Comparison of ENCODE assay signal across 18 cellular contexts in the genomic region with DNA sequence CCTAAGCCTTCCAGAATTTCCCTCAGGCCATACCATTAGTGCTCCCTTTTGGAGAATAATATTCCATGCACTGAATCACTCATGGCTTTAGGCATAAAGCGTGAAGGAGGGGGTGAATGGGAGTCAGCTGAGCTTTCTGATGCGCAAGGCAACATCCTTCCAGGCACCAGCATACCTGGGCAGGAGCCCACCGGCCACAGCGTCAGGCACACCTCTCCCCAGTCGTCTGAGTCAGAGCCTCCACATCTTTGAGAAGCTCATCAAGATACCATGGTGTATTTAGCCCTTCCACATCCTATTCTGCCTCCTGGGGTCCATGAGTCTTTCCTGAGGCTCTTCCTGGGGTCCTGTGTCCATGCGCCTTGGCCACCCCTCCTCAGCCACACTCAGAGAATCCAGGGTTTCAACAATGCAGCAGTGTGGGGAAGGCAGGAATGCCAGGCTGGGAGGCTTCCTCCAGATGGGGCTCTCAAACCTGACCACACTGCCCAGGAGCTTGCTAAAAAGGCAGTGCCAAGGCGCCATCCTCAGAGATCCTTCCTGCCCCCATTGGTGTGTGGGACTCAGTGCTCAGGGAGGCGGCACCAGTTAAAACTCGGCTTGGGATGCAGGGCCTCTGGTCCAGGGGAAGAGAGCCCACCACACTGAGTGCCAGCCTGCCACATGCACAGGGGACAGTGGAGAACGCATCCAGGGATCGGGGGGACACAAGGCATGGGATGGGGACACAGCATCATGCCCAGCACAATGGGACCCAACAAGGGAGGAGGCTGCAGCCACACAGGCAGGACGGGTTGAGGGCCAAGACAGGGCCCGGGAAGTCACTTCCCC. TPM values are rescaled to one million over a fixed set of nuclear protein-coding genes. Genes with fewer than 3 reads are reported as not detected.
DNase-seq lines count a peak whose midpoint lies in the region; ATAC-seq and TF ChIP-seq lines count a peak whose summit lies in the region.
"Had no signal": no experiment of that assay in that cellular context is flagged by ENCODE, and none has a peak within 500 bp of the region (broad histone marks: within the 10 kb centered on the region; RNA-seq: fewer than 3 reads in every experiment).

No MANE protein-coding gene starts in this region.

- DNase-seq in CD14-positive monocyte (ENCODE audit: low spot score) = peak; percentile 33
- peak; percentile 38 for DNase-seq in activated CD8-positive, alpha-beta memory T cell treated with anti-CD3 and anti-CD28 coated beads for 24 hours
- peak; percentile 22 for DNase-seq in left ventricle myocardium superior
- peak; percentile 7 to 19 for DNase-seq in psoas muscle
- no peak for DNase-seq in PC-3
- DNase-seq in UCSD-AML1 (lab: John Stamatoyannopoulos, UW; ENCODE audit: unreplicated experiment) = no peak
- no peak for DNase-seq in middle frontal gyrus (ENCODE audit: extremely low spot score, low spot score)
- DNase-seq: AML-193, foreskin keratinocyte, NCI-H2107, NCI-H748 treated with DMSO at 0.1 percent for 48 hours, small intestine had no signal

- H3K27ac ChIP-seq in psoas muscle (no peak overlapping the region), PC-3 (ENCODE audit: low read length) (no peak overlapping the region)
- H3K27ac ChIP-seq: foreskin keratinocyte, neutrophil had no signal

- no peaks in the 10 kb centered on the region for H4K20me1 ChIP-seq in PC-3 (ENCODE audit: low read length)

- peaks cover 0 to 16% (median 7%) of the 10 kb centered on the region in 7 donors for H3K9me3 Mint-ChIP-seq in CD14-positive monocyte

- no peaks in the 10 kb centered on the region for H3F3A ChIP-seq in PC-3 (ENCODE audit: low read length, unreplicated experiment)

- H3K9ac ChIP-seq in PC-3 (ENCODE audit: low read length) = no peak overlapping the region

- H3K4me3 ChIP-seq in psoas muscle (no peak overlapping the region), PC-3 (ENCODE audit: low read length) (no peak overlapping the region)

- H3K4me3 Mint-ChIP-seq in CD14-positive monocyte = no peak overlapping the region
- H3K4me3 Mint-ChIP-seq: IgD-negative memory B cell; memory B cell; stimulated activated naive CD8-positive, alpha-beta T cell treated with anti-CD3 and anti-CD28 coated beads, Interleukin-15, Interleukin-2, amounts not matched to agents 100 ng/mL and 50 ng/mL, for 24 hours had no signal

- H3K4me1 ChIP-seq in psoas muscle (no peaks in the 10 kb centered on the region), PC-3 (ENCODE audit: insufficient read depth, low read length) (no peaks in the 10 kb centered on the region)
- H3K4me1 ChIP-seq: foreskin keratinocyte had no signal

- no peak for TF ChIP-seq CTCF in CD14-positive monocyte (IDR thresholded peaks at IDR 0.05)
- no peak for TF ChIP-seq CTCF in psoas muscle (IDR thresholded peaks at IDR 0.05)
- TF ChIP-seq CTCF in PC-3 (conservative IDR thresholded peaks at IDR 0.05; ENCODE audit: low read depth, low read length) = no peak

- peaks cover 11 to 27% (median 24%) of the 10 kb centered on the region in 3 donors for H3K27me3 Mint-ChIP-seq in CD14-positive monocyte (ENCODE audit: low read depth in 3 of 3)

- no peaks in the 10 kb centered on the region for H3K79me2 ChIP-seq in PC-3 (ENCODE audit: low read length)

- WGBS in psoas muscle, 3 donors = 91 to 92% (median 92%) methylated on average over 13 of the region's 13 CpGs

- H3K27ac Mint-ChIP-seq in CD14-positive monocyte = no peak overlapping the region
- H3K27ac Mint-ChIP-seq: memory B cell; stimulated activated naive CD8-positive, alpha-beta T cell treated with anti-CD3 and anti-CD28 coated beads, Interleukin-15, Interleukin-2, amounts not matched to agents 100 ng/mL and 50 ng/mL, for 24 hours had no signal

- no peak overlapping the region for H3K4me2 ChIP-seq in PC-3 (ENCODE audit: low read length)

- H3K9me3 ChIP-seq in psoas muscle (no peaks in the 10 kb centered on the region), PC-3 (ENCODE audit: low read length) (no peaks in the 10 kb centered on the region)
- H3K9me3 ChIP-seq: neutrophil had no signal

- intact Hi-C loops in CD14-positive monocyte (cut with micrococcal nuclease) = no loop called here
- intact Hi-C loops in left ventricle myocardium superior (cut with micrococcal nuclease) = no loop called here
- intact Hi-C loops in psoas muscle (cut with DNase I) = no loop called here
- intact Hi-C loops in PC-3 (cut with micrococcal nuclease) = no loop called here

- H3K36me3 ChIP-seq in psoas muscle (ENCODE audit: insufficient read depth in 1 of 2, low read depth in 1 of 2) (no peaks in the 10 kb centered on the region), PC-3 (ENCODE audit: low read depth, low read length) (no peaks in the 10 kb centered on the region)
- H3K36me3 ChIP-seq: neutrophil had no signal

- H3K36me3 Mint-ChIP-seq in CD14-positive monocyte = no peaks in the 10 kb centered on the region
- H3K36me3 Mint-ChIP-seq: IgD-negative memory B cell, memory B cell had no signal

- no peak overlapping the region for H2AFZ ChIP-seq in PC-3 (ENCODE audit: low read length)

- CTCF ChIA-PET in PC-3 (lab: Charles Lee) = no interaction called here

- ATAC-seq in left ventricle myocardium superior (no peak), psoas muscle (no peak), HG02884 (IDR thresholded peaks at IDR 0.05; ENCODE audit: unreplicated experiment) (no peak), PC-3 (no peak)

- no TSS peak for BruUV-seq in PC-3 (replicated peaks; lab: Mats Ljungman, UMichigan)

- no peaks in the 10 kb centered on the region for H3K9me2 ChIP-seq in PC-3 (replicated peaks; ENCODE audit: low read length)

- POLR2A ChIA-PET in PC-3 (lab: Charles Lee; ENCODE audit: unreplicated experiment) = no interaction called here

- no peaks in the 10 kb centered on the region for H3K4me1 Mint-ChIP-seq in CD14-positive monocyte

- peaks cover 0 to 15% (median 0%) of the 10 kb centered on the region in 3 donors for H3K27me3 ChIP-seq in psoas muscle (ENCODE audit: insufficient read depth in 3 of 3, low read length in 2 of 3)
- peaks cover 4% of the 10 kb centered on the region for H3K27me3 ChIP-seq in PC-3 (ENCODE audit: low read length)

RNA-seq across cellular contexts. Expression of gene RASGEF1A, which starts 31.6 kb away (rescaled TPM):
- polyA plus RNA-seq in CD14-positive monocyte (1 to 10 TPM in 1 of 2 donors, under 1 TPM in 1; 0.68 to 1.8 TPM), psoas muscle (under 1 TPM; 0.10 to 0.46 (median 0.15) TPM)
- total RNA-seq in left ventricle myocardium superior (2.7 TPM), psoas muscle (under 1 TPM; 0.34 to 0.69 (median 0.41) TPM), PC-3 (2014; rRNA removed) (not detected in 2 replicates)
- total RNA-seq: RPMI7951 had no signal

Comparison
In these comparisons a context has a peak if more than half of its experiments do, and no peak if none do; other contexts are left out.
1. DNase-seq: peak in CD14-positive monocyte (single experiment), activated CD8-positive, alpha-beta memory T cell treated with anti-CD3 and anti-CD28 coated beads for 24 hours (single experiment), left ventricle myocardium superior (single experiment) and psoas muscle (2 of 2); none in PC-3 (single experiment), UCSD-AML1 (single experiment) and middle frontal gyrus (single experiment).